Comparison of ENCODE assay signal across 8 cellular contexts in genomic region chr6:31680226-31680840, GRCh38. TPM values are rescaled to one million over a fixed set of nuclear protein-coding genes. Genes with fewer than 3 reads are reported as not detected.
DNase-seq lines count a peak whose midpoint lies in the region; ATAC-seq and TF ChIP-seq lines count a peak whose summit lies in the region.

No MANE protein-coding gene starts in this region.

- WGBS in spleen, 5 donors, result 35 to 38% (median 37%) methylated on average over 6 of the region's 6 CpGs

- peaks cover 4% of the 10 kb centered on the region for H3K36me3 Mint-ChIP-seq in activated CD4-positive, alpha-beta memory T cell treated with anti-CD3 and anti-CD28 coated beads, Interleukin-2, amount 10 ng/mL, durations not matched to agents 7 days and 5 days (ENCODE audit: low read depth)

- TF ChIP-seq CTCF in HFF-Myc (IDR thresholded peaks at IDR 0.05; ENCODE audit: low read depth, low read length, missing control alignments) (no peak), foreskin keratinocyte (conservative IDR thresholded peaks at IDR 0.05) (no peak), spleen (IDR thresholded peaks at IDR 0.05 in 8 of 11, conservative IDR thresholded peaks at IDR 0.05 in 3 of 11) (peak in 2 of 11 experiments; percentile 59 to 79)

- peak overlapping the region; percentile 74 for H3K4me3 Mint-ChIP-seq in activated CD4-positive, alpha-beta memory T cell treated with anti-CD3 and anti-CD28 coated beads, Interleukin-2, amount 10 ng/mL, durations not matched to agents 7 days and 5 days

- intact Hi-C loops in spleen (cut with DNase I; ENCODE audit: low total_unique reads), result no loop called here

- H3K9me3 Mint-ChIP-seq in activated CD4-positive, alpha-beta memory T cell treated with anti-CD3 and anti-CD28 coated beads, Interleukin-2, amount 10 ng/mL, durations not matched to agents 7 days and 5 days, result no peaks in the 10 kb centered on the region

- no peaks in the 10 kb centered on the region for H3K9me3 ChIP-seq in spleen

- H3K27ac ChIP-seq in foreskin keratinocyte (no peak overlapping the region), spleen (peak overlapping the region in 6 of 8 donors; percentile 56 to 80 (median 72))

- H3K4me1 ChIP-seq in foreskin keratinocyte (peaks cover 3% of the 10 kb centered on the region), spleen (peaks cover 7 to 50% (median 29%) of the 10 kb centered on the region in 6 donors)

- H3K4me3 ChIP-seq in HFF-Myc (replicated peaks; ENCODE audit: low read depth, low read length) (peak overlapping the region; percentile 19; the same call in 1 of the 2 replicates), spleen (peak overlapping the region in 6 of 8 donors; percentile 42 to 70 (median 52))

- peaks cover 38% of the 10 kb centered on the region for H3K4me1 Mint-ChIP-seq in activated CD4-positive, alpha-beta memory T cell treated with anti-CD3 and anti-CD28 coated beads, Interleukin-2, amount 10 ng/mL, durations not matched to agents 7 days and 5 days

- no peak for TF ChIP-seq POLR2A in spleen (IDR thresholded peaks at IDR 0.05)

- peak overlapping the region; percentile 46 for H3K27ac Mint-ChIP-seq in activated CD4-positive, alpha-beta memory T cell treated with anti-CD3 and anti-CD28 coated beads, Interleukin-2, amount 10 ng/mL, durations not matched to agents 7 days and 5 days

- peak; percentile 21 for ATAC-seq in foreskin keratinocyte
- ATAC-seq in GM19324 (IDR thresholded peaks at IDR 0.05; ENCODE audit: low FRiP score, unreplicated experiment), result no peak

- H3K27me3 ChIP-seq in foreskin keratinocyte (no peaks in the 10 kb centered on the region), spleen (replicated peaks in 1 of 7) (no peaks in the 10 kb centered on the region)

- CTCF ChIA-PET in activated CD4-positive, alpha-beta memory T cell treated with anti-CD3 and anti-CD28 coated beads, Interleukin-2, amount 10 ng/mL, durations not matched to agents 7 days and 5 days (lab: Charles Lee), result interaction anchor here (0.5 to 2.1 kb wide), 9 partner anchors 10 to 250 kb away, joined by 3 to 11 read pairs (median 3); partner anchors contain the start of gene LY6G5B

- H3K36me3 ChIP-seq in spleen, result peaks cover 0 to 19% (median 6%) of the 10 kb centered on the region in 6 donors

- POLR2A ChIA-PET in activated CD4-positive, alpha-beta memory T cell treated with anti-CD3 and anti-CD28 coated beads, Interleukin-2, amount 10 ng/mL, durations not matched to agents 7 days and 5 days (lab: Charles Lee), result interaction anchor here (0.9 to 1.7 kb wide), 6 partner anchors 10 to 59 kb away, joined by 3 to 6 read pairs (median 4); partner anchors contain the start of genes BAG6 and MSH5

- H3K27me3 Mint-ChIP-seq in activated CD4-positive, alpha-beta memory T cell treated with anti-CD3 and anti-CD28 coated beads, Interleukin-2, amount 10 ng/mL, durations not matched to agents 7 days and 5 days, result no peaks in the 10 kb centered on the region

- DNase-seq in HFF-Myc (ENCODE audit: extremely low read depth, low read depth) (no peak), foreskin keratinocyte (no peak), spleen (no peak), NCI-H187 (lab: John Stamatoyannopoulos, UW) (no peak), NCI-H510A treated with DMSO at 0.1 percent for 48 hours (lab: John Stamatoyannopoulos, UW) (no peak), KG1 (lab: John Stamatoyannopoulos, UW) (no peak)
- DNase-seq in activated CD4-positive, alpha-beta memory T cell treated with anti-CD3 and anti-CD28 coated beads, Interleukin-2, amount 10 ng/mL, durations not matched to agents 7 days and 5 days, result no peak

RNA-seq across cellular contexts. Expression of gene LY6G5C, which starts 0.5 kb away (rescaled TPM):
- 1 to 10 TPM; 2.3 to 2.6 TPM for total RNA-seq in activated CD4-positive, alpha-beta memory T cell treated with anti-CD3 and anti-CD28 coated beads, Interleukin-2, amount 10 ng/mL, durations not matched to agents 7 days and 5 days
- total RNA-seq in foreskin keratinocyte, result 0.53 and 1.1 TPM in 2 replicates
- 1.5 and 1.8 TPM in 2 replicates for polyA plus RNA-seq in foreskin keratinocyte
- total RNA-seq in spleen, result 1 to 10 TPM; 3.3 to 7.9 (median 5.8) TPM
- 1 to 10 TPM; 3.3 to 4.3 (median 3.5) TPM for polyA plus RNA-seq in spleen

RNA-seq across cellular contexts. Expression of gene LY6G5B, which starts 10.6 kb away (rescaled TPM):
- 10 to 100 TPM; 16.7 to 17.2 TPM for total RNA-seq in activated CD4-positive, alpha-beta memory T cell treated with anti-CD3 and anti-CD28 coated beads, Interleukin-2, amount 10 ng/mL, durations not matched to agents 7 days and 5 days
- total RNA-seq in foreskin keratinocyte (4.3 and 4.8 TPM in 2 replicates), spleen (10 to 100 TPM; 11.0 to 25.3 (median 16.3) TPM)
- polyA plus RNA-seq in foreskin keratinocyte (3.2 TPM in 2 replicates), spleen (1 to 10 TPM; 3.0 to 5.8 (median 3.7) TPM)

RNA-seq across cellular contexts. Expression of gene CSNK2B, which starts 14.5 kb away (rescaled TPM):
- 100 to 1,000 TPM; 199 to 212 TPM for total RNA-seq in activated CD4-positive, alpha-beta memory T cell treated with anti-CD3 and anti-CD28 coated beads, Interleukin-2, amount 10 ng/mL, durations not matched to agents 7 days and 5 days
- total RNA-seq in foreskin keratinocyte, result 201 and 203 TPM in 2 replicates
- 295 and 298 TPM in 2 replicates for polyA plus RNA-seq in foreskin keratinocyte
- 100 to 1,000 TPM; 122 to 294 (median 150) TPM for total RNA-seq in spleen
- polyA plus RNA-seq in spleen, result 100 to 1,000 TPM; 132 to 163 (median 139) TPM

RNA-seq across cellular contexts. Expression of gene GPANK1, which starts 15.5 kb away (rescaled TPM):
- total RNA-seq in activated CD4-positive, alpha-beta memory T cell treated with anti-CD3 and anti-CD28 coated beads, Interleukin-2, amount 10 ng/mL, durations not matched to agents 7 days and 5 days, result 10 to 100 TPM; 33.6 to 35.2 TPM
- total RNA-seq in foreskin keratinocyte (17.2 and 17.8 TPM in 2 replicates), spleen (10 to 100 TPM; 12.7 to 21.3 (median 17.4) TPM)
- polyA plus RNA-seq in foreskin keratinocyte (26.5 and 28.7 TPM in 2 replicates), spleen (10 to 100 TPM; 12.4 to 19.2 (median 14.8) TPM)

RNA-seq across cellular contexts. Expression of gene C6orf47, which starts 19.8 kb away (rescaled TPM):
- 10 to 100 TPM; 26.4 to 26.7 TPM for total RNA-seq in activated CD4-positive, alpha-beta memory T cell treated with anti-CD3 and anti-CD28 coated beads, Interleukin-2, amount 10 ng/mL, durations not matched to agents 7 days and 5 days
- total RNA-seq in foreskin keratinocyte, result 18.7 and 19.7 TPM in 2 replicates
- polyA plus RNA-seq in foreskin keratinocyte, result 16.7 and 16.8 TPM in 2 replicates
- total RNA-seq in spleen, result 10 to 100 TPM; 24.1 to 37.4 (median 28.6) TPM
- polyA plus RNA-seq in spleen, result 10 to 100 TPM; 12.2 to 22.6 (median 13.4) TPM
